6 cellular contexts compared by ENCODE assay signal in genomic region chr7:151013356-151013727, GRCh38. TPM values are rescaled to one million over a fixed set of nuclear protein-coding genes. Genes with fewer than 3 reads are reported as not detected.
DNase-seq lines count a peak whose midpoint lies in the region; FAIRE-seq and TF ChIP-seq lines count a peak whose summit lies in the region.

No MANE protein-coding gene starts in this region.

- no peak for DNase-seq in GM23248
- no peak for DNase-seq in prostate gland (ENCODE audit: low spot score)
- no peak for DNase-seq in MV-4-11 (lab: John Stamatoyannopoulos, UW)
- DNase-seq in H54 (ENCODE audit: insufficient read length, low spot score) = no peak
- no peak for DNase-seq in LoVo (ENCODE audit: low spot score)

- no peaks in the 10 kb centered on the region for H3K36me3 Mint-ChIP-seq in brain

- H3K4me1 ChIP-seq in GM23248 (ENCODE audit: insufficient read depth) (no peaks in the 10 kb centered on the region), prostate gland (replicated peaks) (peaks cover 4% of the 10 kb centered on the region)

- peak overlapping the region; percentile 91 for H2AFZ ChIP-seq in GM23248

- no peaks in the 10 kb centered on the region for H3K36me3 ChIP-seq in GM23248 (ENCODE audit: low read depth)
- no peaks in the 10 kb centered on the region for H3K36me3 ChIP-seq in prostate gland

- FAIRE-seq in H54 (lab: Jason Lieb, UNC) = no peak

- peaks cover 48% of the 10 kb centered on the region for H3K27me3 Mint-ChIP-seq in brain

- peaks cover 0 to 4% (median 0%) of the 10 kb centered on the region in 5 experiments for H3K9me3 Mint-ChIP-seq in brain

- H3K27ac ChIP-seq in GM23248 = no peak overlapping the region
- no peak overlapping the region for H3K27ac ChIP-seq in prostate gland

- peak overlapping the region; percentile 76 for H3K4me2 ChIP-seq in GM23248 (ENCODE audit: unreplicated experiment)

- H3K27me3 ChIP-seq in GM23248 (replicated peaks; ENCODE audit: insufficient read depth) = no peaks in the 10 kb centered on the region
- peaks cover 6% of the 10 kb centered on the region for H3K27me3 ChIP-seq in prostate gland (replicated peaks; ENCODE audit: insufficient read depth)

- H3F3A ChIP-seq in GM23248 (ENCODE audit: insufficient read depth) = no peaks in the 10 kb centered on the region

- H3K9me3 ChIP-seq in GM23248 (ENCODE audit: low read depth) = no peaks in the 10 kb centered on the region
- no peaks in the 10 kb centered on the region for H3K9me3 ChIP-seq in prostate gland

- H3K4me3 ChIP-seq in GM23248 (peak overlapping the region; percentile 61), prostate gland (peak overlapping the region; percentile 3 to 8)

- in situ Hi-C loops in GM23248 (cut with MboI) = no loop called here

- peak overlapping the region in 1 of 5 experiments; percentile 97 for H3K27ac Mint-ChIP-seq in brain

- H3K9me2 ChIP-seq in GM23248 (ENCODE audit: insufficient read depth) = no peaks in the 10 kb centered on the region

- TF ChIP-seq POLR2A in prostate gland (IDR thresholded peaks at IDR 0.05) = no peak
- no peak for TF ChIP-seq POLR2A in H54 (IDR thresholded peaks at IDR 0.05; ENCODE audit: low read depth, low read length)

- peak overlapping the region in 4 of 5 experiments; percentile 46 to 66 (median 58) for H3K4me3 Mint-ChIP-seq in brain

- intact Hi-C loops in prostate gland (cut with DNase I) = no loop called here

- H3K9ac ChIP-seq in GM23248 = peak overlapping the region; percentile 75; the same call in 1 of the 2 replicates

- H3K79me2 ChIP-seq in GM23248 (ENCODE audit: insufficient read depth) = no peaks in the 10 kb centered on the region

- H3K4me1 Mint-ChIP-seq in brain = peaks cover 64% of the 10 kb centered on the region

- H4K20me1 ChIP-seq in GM23248 (ENCODE audit: insufficient read depth) = no peaks in the 10 kb centered on the region

- no peak for TF ChIP-seq CTCF in brain (conservative IDR thresholded peaks at IDR 0.05)
- TF ChIP-seq CTCF in prostate gland (IDR thresholded peaks at IDR 0.05) = no peak

- 8 to 13% methylated on average over 2 to 24 of the region's 25 CpGs for WGBS in GM23248 (ENCODE audit: low coverage in 1 of 2, low lambda C conversion rate in 2 of 2, missing lambda C conversion rate in 2 of 2), 2 experiments
- 19% methylated on average over 17 of the region's 25 CpGs for WGBS in prostate gland

RNA-seq across cellular contexts. Expression of gene ATG9B, which starts 11.0 kb away (rescaled TPM):
- total RNA-seq in GM23248 (2014; rRNA removed; shearing (Covaris generic)) = not detected in 2 replicates
- polyA plus RNA-seq in GM23248 (2016; fragmentation: Nextera tagmentation; extraction: Ambion mirVana) (0.79 and 0.81 TPM in 2 replicates), brain (ENCODE audit: insufficient read depth, low read depth, low replicate concordance) (0.24 TPM)
- total RNA-seq in prostate gland = 1 to 10 TPM in 1 of 2 donors, under 1 TPM in 1; 0.18 to 7.1 TPM

RNA-seq across cellular contexts. Expression of gene ABCB8, which starts 14.9 kb away (rescaled TPM):
- 31.6 and 32.2 TPM in 2 replicates for total RNA-seq in GM23248 (2014; rRNA removed; shearing (Covaris generic))
- polyA plus RNA-seq in GM23248 (2016; fragmentation: Nextera tagmentation; extraction: Ambion mirVana) (28.5 and 29.6 TPM in 2 replicates), brain (ENCODE audit: insufficient read depth, low read depth, low replicate concordance) (29.9 TPM)
- total RNA-seq in prostate gland = 10 to 100 TPM; 26.4 to 50.6 TPM

RNA-seq across cellular contexts. Expression of gene NOS3, which starts 22.5 kb away (rescaled TPM):
- 0.13 and 0.32 TPM in 2 replicates for total RNA-seq in GM23248 (2014; rRNA removed; shearing (Covaris generic))
- 0.61 and 0.83 TPM in 2 replicates for polyA plus RNA-seq in GM23248 (2016; fragmentation: Nextera tagmentation; extraction: Ambion mirVana)
- 4.2 TPM for polyA plus RNA-seq in brain (ENCODE audit: insufficient read depth, low read depth, low replicate concordance)
- total RNA-seq in prostate gland = 10 to 100 TPM in 1 of 2 donors, 1 to 10 TPM in 1; 6.1 to 10.4 TPM

RNA-seq across cellular contexts. Expression of gene ASIC3, which starts 35.0 kb away (rescaled TPM):
- 1.1 TPM in 1 of 2 replicates, not detected in the other for total RNA-seq in GM23248 (2014; rRNA removed; shearing (Covaris generic))
- polyA plus RNA-seq in GM23248 (2016; fragmentation: Nextera tagmentation; extraction: Ambion mirVana) (0.26 TPM in 1 of 2 replicates, not detected in the other), brain (ENCODE audit: insufficient read depth, low read depth, low replicate concordance) (2.0 TPM)
- total RNA-seq in prostate gland = 10 to 100 TPM in 1 of 2 donors, 1 to 10 TPM in 1; 1.7 to 11.0 TPM

RNA-seq across cellular contexts. Expression of gene KCNH2, which starts 35.2 kb away (rescaled TPM):
- not detected in 2 replicates for total RNA-seq in GM23248 (2014; rRNA removed; shearing (Covaris generic))
- polyA plus RNA-seq in GM23248 (2016; fragmentation: Nextera tagmentation; extraction: Ambion mirVana) (not detected in 2 replicates), brain (ENCODE audit: insufficient read depth, low read depth, low replicate concordance) (49.2 TPM)
- 100 to 1,000 TPM in 1 of 2 donors, 10 to 100 TPM in 1; 10.1 to 184 TPM for total RNA-seq in prostate gland
